In the genomic region with DNA sequence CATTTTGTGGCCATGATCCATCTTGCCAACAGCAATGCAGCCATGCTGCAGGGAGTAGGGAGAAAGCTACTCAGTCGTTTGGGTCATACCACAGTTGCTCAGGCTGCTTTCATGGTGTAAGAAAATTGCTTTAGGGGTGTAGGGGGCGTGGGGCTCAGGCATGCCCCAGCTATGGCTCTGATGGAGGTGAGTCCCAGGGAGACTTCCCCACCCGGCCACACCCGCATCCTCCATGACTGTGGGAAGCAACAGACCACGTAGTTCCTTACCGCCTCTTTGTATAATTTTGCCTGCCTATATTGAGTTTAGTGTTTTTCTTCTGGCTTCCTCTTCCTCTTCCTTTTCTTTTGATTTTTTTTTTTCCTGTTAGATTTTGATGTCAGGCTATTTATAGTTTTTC, we compare ENCODE assay signal across 24 cellular contexts. TPM values are rescaled to one million over a fixed set of nuclear protein-coding genes. Genes with fewer than 3 reads are reported as not detected.
DNase-seq lines count a peak whose midpoint lies in the region; ATAC-seq, FAIRE-seq and TF ChIP-seq lines count a peak whose summit lies in the region.
"Had no signal": no experiment of that assay in that cellular context is flagged by ENCODE, and none has a peak within 500 bp of the region (broad histone marks: within the 10 kb centered on the region; RNA-seq: fewer than 3 reads in every experiment).

No MANE protein-coding gene starts in this region.

- H3K4me3 Mint-ChIP-seq in T-helper 2 cell treated with Interferon-gamma antibody and Interleukin-4, amounts not matched to agents 5 μg/mL and 100 μg/mL, for 36 hours = no peak overlapping the region
- H3K4me3 Mint-ChIP-seq in CD4-positive, CD25-positive, alpha-beta regulatory T cell = peak overlapping the region in 1 of 4 donors; percentile 21
- H3K4me3 Mint-ChIP-seq in activated naive CD8-positive, alpha-beta T cell treated with anti-CD3 and anti-CD28 coated beads, Interleukin-2, amount 50 U/mL, for 24 hours = no peak overlapping the region
- no peak overlapping the region for H3K4me3 Mint-ChIP-seq in stimulated activated effector memory CD8-positive, alpha-beta T cell treated with anti-CD3 and anti-CD28 coated beads, Interleukin-12 subunit alpha, Interleukin-12 subunit beta, amount 100 ng/mL, for 72 hours
- H3K4me3 Mint-ChIP-seq: brain, type B pancreatic cell had no signal

- peak overlapping the region; percentile 36 for H3K27ac Mint-ChIP-seq in T-helper 2 cell treated with Interferon-gamma antibody and Interleukin-4, amounts not matched to agents 5 μg/mL and 100 μg/mL, for 36 hours
- peak overlapping the region in 2 of 3 donors; percentile 38 to 75 for H3K27ac Mint-ChIP-seq in CD4-positive, CD25-positive, alpha-beta regulatory T cell
- H3K27ac Mint-ChIP-seq in activated naive CD8-positive, alpha-beta T cell treated with anti-CD3 and anti-CD28 coated beads, Interleukin-2, amount 50 U/mL, for 24 hours = peak overlapping the region; percentile 53
- peak overlapping the region; percentile 4 for H3K27ac Mint-ChIP-seq in stimulated activated effector memory CD8-positive, alpha-beta T cell treated with anti-CD3 and anti-CD28 coated beads, Interleukin-12 subunit alpha, Interleukin-12 subunit beta, amount 100 ng/mL, for 72 hours
- H3K27ac Mint-ChIP-seq: brain, type B pancreatic cell had no signal

- no peak for ATAC-seq in CD4-positive, CD25-positive, alpha-beta regulatory T cell (ENCODE audit: low read depth in 2 of 2)
- no peak for ATAC-seq in activated naive CD8-positive, alpha-beta T cell treated with anti-CD3 and anti-CD28 coated beads, Interleukin-2, amount 50 U/mL, for 24 hours
- no peak for ATAC-seq in stimulated activated effector memory CD8-positive, alpha-beta T cell treated with anti-CD3 and anti-CD28 coated beads, Interleukin-12 subunit alpha, Interleukin-12 subunit beta, amount 100 ng/mL, for 72 hours
- ATAC-seq in GM18517 (IDR thresholded peaks at IDR 0.05; ENCODE audit: unreplicated experiment) = no peak
- ATAC-seq: left lobe of liver, mucosa of descending colon, psoas muscle had no signal

- H3K9me3 Mint-ChIP-seq in T-helper 2 cell treated with Interferon-gamma antibody and Interleukin-4, amounts not matched to agents 5 μg/mL and 100 μg/mL, for 36 hours = no peaks in the 10 kb centered on the region
- no peaks in the 10 kb centered on the region for H3K9me3 Mint-ChIP-seq in CD4-positive, CD25-positive, alpha-beta regulatory T cell
- H3K9me3 Mint-ChIP-seq in activated naive CD8-positive, alpha-beta T cell treated with anti-CD3 and anti-CD28 coated beads, Interleukin-2, amount 50 U/mL, for 24 hours = no peaks in the 10 kb centered on the region
- no peaks in the 10 kb centered on the region for H3K9me3 Mint-ChIP-seq in stimulated activated effector memory CD8-positive, alpha-beta T cell treated with anti-CD3 and anti-CD28 coated beads, Interleukin-12 subunit alpha, Interleukin-12 subunit beta, amount 100 ng/mL, for 72 hours
- H3K9me3 Mint-ChIP-seq: brain, type B pancreatic cell had no signal

- peaks cover 22% of the 10 kb centered on the region for H3K4me1 Mint-ChIP-seq in T-helper 2 cell treated with Interferon-gamma antibody and Interleukin-4, amounts not matched to agents 5 μg/mL and 100 μg/mL, for 36 hours (ENCODE audit: low read depth)
- peaks cover 14 to 28% (median 25%) of the 10 kb centered on the region in 4 donors for H3K4me1 Mint-ChIP-seq in CD4-positive, CD25-positive, alpha-beta regulatory T cell
- H3K4me1 Mint-ChIP-seq in activated naive CD8-positive, alpha-beta T cell treated with anti-CD3 and anti-CD28 coated beads, Interleukin-2, amount 50 U/mL, for 24 hours = peaks cover 17% of the 10 kb centered on the region
- peaks cover 10% of the 10 kb centered on the region for H3K4me1 Mint-ChIP-seq in stimulated activated effector memory CD8-positive, alpha-beta T cell treated with anti-CD3 and anti-CD28 coated beads, Interleukin-12 subunit alpha, Interleukin-12 subunit beta, amount 100 ng/mL, for 72 hours

- no peak overlapping the region for H3K4me3 ChIP-seq in CD4-positive, CD25-positive, alpha-beta regulatory T cell (ENCODE audit: low read depth, low read length)
- H3K4me3 ChIP-seq: coronary artery, GM23248, heart left ventricle, MG63, mucosa of descending colon, psoas muscle had no signal

- peaks cover 24% of the 10 kb centered on the region for H3K36me3 Mint-ChIP-seq in T-helper 2 cell treated with Interferon-gamma antibody and Interleukin-4, amounts not matched to agents 5 μg/mL and 100 μg/mL, for 36 hours (ENCODE audit: low read depth)
- H3K36me3 Mint-ChIP-seq in CD4-positive, CD25-positive, alpha-beta regulatory T cell = peaks cover 15% of the 10 kb centered on the region
- peaks cover 44% of the 10 kb centered on the region for H3K36me3 Mint-ChIP-seq in activated naive CD8-positive, alpha-beta T cell treated with anti-CD3 and anti-CD28 coated beads, Interleukin-2, amount 50 U/mL, for 24 hours (ENCODE audit: low read depth)
- H3K36me3 Mint-ChIP-seq in stimulated activated effector memory CD8-positive, alpha-beta T cell treated with anti-CD3 and anti-CD28 coated beads, Interleukin-12 subunit alpha, Interleukin-12 subunit beta, amount 100 ng/mL, for 72 hours = peaks cover 97% of the 10 kb centered on the region

- no peak for FAIRE-seq in GM12891 (lab: Jason Lieb, UNC)
- FAIRE-seq: endometrium had no signal

- no peaks in the 10 kb centered on the region for H3K27me3 Mint-ChIP-seq in T-helper 2 cell treated with Interferon-gamma antibody and Interleukin-4, amounts not matched to agents 5 μg/mL and 100 μg/mL, for 36 hours (ENCODE audit: low read depth)
- H3K27me3 Mint-ChIP-seq in CD4-positive, CD25-positive, alpha-beta regulatory T cell = no peaks in the 10 kb centered on the region
- H3K27me3 Mint-ChIP-seq in activated naive CD8-positive, alpha-beta T cell treated with anti-CD3 and anti-CD28 coated beads, Interleukin-2, amount 50 U/mL, for 24 hours = no peaks in the 10 kb centered on the region
- H3K27me3 Mint-ChIP-seq: brain, type B pancreatic cell had no signal

- peaks cover 9% of the 10 kb centered on the region for H3K4me1 ChIP-seq in CD4-positive, CD25-positive, alpha-beta regulatory T cell (ENCODE audit: control insufficient read depth, insufficient read depth, low read length, poor library complexity, severe bottlenecking)
- H3K4me1 ChIP-seq: psoas muscle had no signal

- TF ChIP-seq POLR2A in GM12891 (IDR thresholded peaks at IDR 0.05; ENCODE audit: low read depth, low read length) = no peak

- H3K36me3 ChIP-seq in CD4-positive, CD25-positive, alpha-beta regulatory T cell (ENCODE audit: control insufficient read depth, insufficient read depth, low read length) = peaks cover 22% of the 10 kb centered on the region

- H3K27ac ChIP-seq in CD4-positive, CD25-positive, alpha-beta regulatory T cell (ENCODE audit: insufficient read depth, low read length, poor library complexity, severe bottlenecking) = no peak overlapping the region
- H3K27ac ChIP-seq: coronary artery, GM23248, heart left ventricle, HL-60, psoas muscle, VCaP had no signal

- no peaks in the 10 kb centered on the region for H3K9me3 ChIP-seq in CD4-positive, CD25-positive, alpha-beta regulatory T cell (ENCODE audit: control insufficient read depth in 2 of 2, low read length in 2 of 2)
- H3K9me3 ChIP-seq: heart left ventricle, MG63, mucosa of descending colon, psoas muscle had no signal

- no peaks in the 10 kb centered on the region for H3K27me3 ChIP-seq in CD4-positive, CD25-positive, alpha-beta regulatory T cell (ENCODE audit: control insufficient read depth, insufficient read depth, low read length)
- H3K27me3 ChIP-seq: heart left ventricle, MG63 had no signal

- no peak for DNase-seq in T-helper 2 cell treated with Interferon-gamma antibody and Interleukin-4, amounts not matched to agents 5 μg/mL and 100 μg/mL, for 36 hours (ENCODE audit: low spot score)
- DNase-seq in T-helper 2 cell (no peak), COLO668 (lab: John Stamatoyannopoulos, UW; ENCODE audit: unreplicated experiment) (no peak), GM12891 (ENCODE audit: insufficient read length, low spot score) (no peak)
- no peak for DNase-seq in CD4-positive, CD25-positive, alpha-beta regulatory T cell
- DNase-seq in activated naive CD8-positive, alpha-beta T cell treated with anti-CD3 and anti-CD28 coated beads, Interleukin-2, amount 50 U/mL, for 24 hours = no peak
- DNase-seq in stimulated activated effector memory CD8-positive, alpha-beta T cell treated with anti-CD3 and anti-CD28 coated beads, Interleukin-12 subunit alpha, Interleukin-12 subunit beta, amount 100 ng/mL, for 72 hours (ENCODE audit: low spot score in 2 of 2) = no peak
- DNase-seq: GM23248; heart left ventricle; IMR-90; MG63; mucosa of descending colon; NCI-H1436 treated with DMSO at 0.1 percent for 48 hours; NCI-H69; psoas muscle; stimulated activated naive CD4-positive, alpha-beta T cell treated with Interleukin-2 at 50 U/mL for 16 hours had no signal

TF ChIP-seq in GM12891, 5 proteins besides CTCF, POLR2A, EP300 and RAD21:
- TF ChIP-seq TAF1 (IDR thresholded peaks at IDR 0.05; ENCODE audit: low read depth, low read length) (no peak), SPI1 (IDR thresholded peaks at IDR 0.05; ENCODE audit: low read depth, low read length) (no peak), POLR2AphosphoS5 (IDR thresholded peaks at IDR 0.05; ENCODE audit: low read depth, low read length) (no peak)

RNA-seq across cellular contexts. Expression of gene SPECC1L, which starts 58.8 kb away (rescaled TPM):
- total RNA-seq in CD4-positive, CD25-positive, alpha-beta regulatory T cell = 39.6 TPM
- polyA plus RNA-seq in CD4-positive, CD25-positive, alpha-beta regulatory T cell = 1 to 10 TPM; 4.1 to 8.6 (median 5.5) TPM
- 9.4 TPM for polyA plus RNA-seq in GM12891 (2012; ENCODE audit: low read depth, missing spikeins)

Comparison
In these comparisons a context has a peak if more than half of its experiments do, and no peak if none do; other contexts are left out.
1. H3K27ac Mint-ChIP-seq: peak in every context shown above with its lines; median percentile 56 in CD4-positive, CD25-positive, alpha-beta regulatory T cell; 53 in activated naive CD8-positive, alpha-beta T cell treated with anti-CD3 and anti-CD28 coated beads, Interleukin-2, amount 50 U/mL, for 24 hours; 36 in T-helper 2 cell treated with Interferon-gamma antibody and Interleukin-4, amounts not matched to agents 5 μg/mL and 100 μg/mL, for 36 hours; 4 in stimulated activated effector memory CD8-positive, alpha-beta T cell treated with anti-CD3 and anti-CD28 coated beads, Interleukin-12 subunit alpha, Interleukin-12 subunit beta, amount 100 ng/mL, for 72 hours.